In genomic region chr9:8895498-8896224, GRCh38 we compare ENCODE assay signal across 8 cellular contexts.
DNase-seq lines count a peak whose midpoint lies in the region; ATAC-seq and TF ChIP-seq lines count a peak whose summit lies in the region.

No MANE protein-coding gene starts in this region.

- H3K27ac Mint-ChIP-seq in activated CD8-positive, alpha-beta memory T cell treated with anti-CD3 and anti-CD28 coated beads, Interleukin-2, amount 10 ng/mL, durations not matched to agents 7 days and 5 days, result no peak overlapping the region

- no peaks in the 10 kb centered on the region for H3K9me3 Mint-ChIP-seq in activated CD8-positive, alpha-beta memory T cell treated with anti-CD3 and anti-CD28 coated beads, Interleukin-2, amount 10 ng/mL, durations not matched to agents 7 days and 5 days (ENCODE audit: low read depth)

- H3K4me3 Mint-ChIP-seq in activated CD8-positive, alpha-beta memory T cell treated with anti-CD3 and anti-CD28 coated beads, Interleukin-2, amount 10 ng/mL, durations not matched to agents 7 days and 5 days, result no peak overlapping the region

- H3K27me3 ChIP-seq in breast epithelium, result no peaks in the 10 kb centered on the region

- DNase-seq in DMS 273 (lab: John Stamatoyannopoulos, UW; ENCODE audit: unreplicated experiment), result peak; percentile 55
- no peak for DNase-seq in DMS 273 treated with DMSO at 0.1 percent for 48 hours (lab: John Stamatoyannopoulos, UW)
- peak; percentile 53 for DNase-seq in NCI-H2227 (lab: John Stamatoyannopoulos, UW; ENCODE audit: unreplicated experiment)
- no peak for DNase-seq in breast epithelium (ENCODE audit: low spot score in 2 of 2)
- no peak for DNase-seq in left colon
- no peak for DNase-seq in activated CD8-positive, alpha-beta memory T cell treated with anti-CD3 and anti-CD28 coated beads, Interleukin-2, amount 10 ng/mL, durations not matched to agents 7 days and 5 days
- no peak for DNase-seq in activated CD4-positive, alpha-beta T cell treated with anti-CD3 and anti-CD28 coated beads, Interleukin-2, amount 50 U/mL, for 1 hour

- H3K4me3 ChIP-seq in breast epithelium, result no peak overlapping the region

- CTCF ChIA-PET in activated CD8-positive, alpha-beta memory T cell treated with anti-CD3 and anti-CD28 coated beads, Interleukin-2, amount 10 ng/mL, durations not matched to agents 7 days and 5 days (lab: Charles Lee), result interaction anchor here (1.3 kb wide), 1 partner anchor 1326 kb away, joined by 3 read pairs; no protein-coding TSS in a partner anchor

- H3K4me1 ChIP-seq in breast epithelium, result no peaks in the 10 kb centered on the region

- H3K4me1 Mint-ChIP-seq in activated CD8-positive, alpha-beta memory T cell treated with anti-CD3 and anti-CD28 coated beads, Interleukin-2, amount 10 ng/mL, durations not matched to agents 7 days and 5 days, result no peaks in the 10 kb centered on the region

- ATAC-seq in left colon, result peak; percentile 71
- ATAC-seq in activated CD8-positive, alpha-beta memory T cell treated with anti-CD3 and anti-CD28 coated beads, Interleukin-2, amount 10 ng/mL, durations not matched to agents 7 days and 5 days, result no peak
- ATAC-seq in GM21515 (IDR thresholded peaks at IDR 0.05; ENCODE audit: unreplicated experiment), result no peak

- TF ChIP-seq CTCF in breast epithelium (IDR thresholded peaks at IDR 0.05), result peak in 2 of 3 donors; percentile 25 to 60

- no peaks in the 10 kb centered on the region for H3K36me3 ChIP-seq in breast epithelium

- H3K27me3 Mint-ChIP-seq in activated CD8-positive, alpha-beta memory T cell treated with anti-CD3 and anti-CD28 coated beads, Interleukin-2, amount 10 ng/mL, durations not matched to agents 7 days and 5 days, result no peaks in the 10 kb centered on the region

- no peaks in the 10 kb centered on the region for H3K9me3 ChIP-seq in breast epithelium

- intact Hi-C loops in breast epithelium (cut with DNase I; ENCODE audit: low total_unique reads) (no loop called here), left colon (cut with DNase I, micrococcal nuclease) (no loop called here)

- no peak overlapping the region for H3K27ac ChIP-seq in breast epithelium

- TF ChIP-seq POLR2A in breast epithelium (IDR thresholded peaks at IDR 0.05), result no peak

- H3K36me3 Mint-ChIP-seq in activated CD8-positive, alpha-beta memory T cell treated with anti-CD3 and anti-CD28 coated beads, Interleukin-2, amount 10 ng/mL, durations not matched to agents 7 days and 5 days, result no peaks in the 10 kb centered on the region

Comparison
In these comparisons a context has a peak if more than half of its experiments do, and no peak if none do; other contexts are left out.
1. DNase-seq: peak in DMS 273 (single experiment) and NCI-H2227 (single experiment); none in DMS 273 treated with DMSO at 0.1 percent for 48 hours (single experiment), breast epithelium (0 of 2), left colon (0 of 2), activated CD8-positive, alpha-beta memory T cell treated with anti-CD3 and anti-CD28 coated beads, Interleukin-2, amount 10 ng/mL, durations not matched to agents 7 days and 5 days (single experiment) and activated CD4-positive, alpha-beta T cell treated with anti-CD3 and anti-CD28 coated beads, Interleukin-2, amount 50 U/mL, for 1 hour (single experiment).